ENCODE assay signal across 2 cellular contexts in genomic region chr3:193228206-193228605, GRCh38.
TF ChIP-seq lines count a peak whose summit lies in the region.

No MANE protein-coding gene starts in this region.

TF ChIP-seq in GM23338, 12 proteins besides CTCF, POLR2A, EP300 and RAD21:
- TF ChIP-seq STAT1 (IDR thresholded peaks at IDR 0.05; ENCODE audit: unreplicated experiment) (no peak), ZNF331 (CRISPR knock-in tag; IDR thresholded peaks at IDR 0.05; ENCODE audit: low read depth) (no peak), POLR2AphosphoS5 (IDR thresholded peaks at IDR 0.05; ENCODE audit: low read depth) (no peak), CREB1 (CRISPR knock-in tag; IDR thresholded peaks at IDR 0.05; ENCODE audit: low read depth) (no peak), EZH2 (IDR thresholded peaks at IDR 0.05; ENCODE audit: low read depth, unreplicated experiment) (no peak), NANOG (IDR thresholded peaks at IDR 0.05; ENCODE audit: borderline replicate concordance) (no peak), ZNF462 (CRISPR knock-in tag; IDR thresholded peaks at IDR 0.05) (no peak)
- TF ChIP-seq, protein P1, sequence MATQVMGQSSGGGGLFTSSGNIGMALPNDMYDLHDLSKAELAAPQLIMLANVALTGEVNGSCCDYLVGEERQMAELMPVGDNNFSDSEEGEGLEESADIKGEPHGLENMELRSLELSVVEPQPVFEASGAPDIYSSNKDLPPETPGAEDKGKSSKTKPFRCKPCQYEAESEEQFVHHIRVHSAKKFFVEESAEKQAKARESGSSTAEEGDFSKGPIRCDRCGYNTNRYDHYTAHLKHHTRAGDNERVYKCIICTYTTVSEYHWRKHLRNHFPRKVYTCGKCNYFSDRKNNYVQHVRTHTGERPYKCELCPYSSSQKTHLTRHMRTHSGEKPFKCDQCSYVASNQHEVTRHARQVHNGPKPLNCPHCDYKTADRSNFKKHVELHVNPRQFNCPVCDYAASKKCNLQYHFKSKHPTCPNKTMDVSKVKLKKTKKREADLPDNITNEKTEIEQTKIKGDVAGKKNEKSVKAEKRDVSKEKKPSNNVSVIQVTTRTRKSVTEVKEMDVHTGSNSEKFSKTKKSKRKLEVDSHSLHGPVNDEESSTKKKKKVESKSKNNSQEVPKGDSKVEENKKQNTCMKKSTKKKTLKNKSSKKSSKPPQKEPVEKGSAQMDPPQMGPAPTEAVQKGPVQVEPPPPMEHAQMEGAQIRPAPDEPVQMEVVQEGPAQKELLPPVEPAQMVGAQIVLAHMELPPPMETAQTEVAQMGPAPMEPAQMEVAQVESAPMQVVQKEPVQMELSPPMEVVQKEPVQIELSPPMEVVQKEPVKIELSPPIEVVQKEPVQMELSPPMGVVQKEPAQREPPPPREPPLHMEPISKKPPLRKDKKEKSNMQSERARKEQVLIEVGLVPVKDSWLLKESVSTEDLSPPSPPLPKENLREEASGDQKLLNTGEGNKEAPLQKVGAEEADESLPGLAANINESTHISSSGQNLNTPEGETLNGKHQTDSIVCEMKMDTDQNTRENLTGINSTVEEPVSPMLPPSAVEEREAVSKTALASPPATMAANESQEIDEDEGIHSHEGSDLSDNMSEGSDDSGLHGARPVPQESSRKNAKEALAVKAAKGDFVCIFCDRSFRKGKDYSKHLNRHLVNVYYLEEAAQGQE (IDR thresholded peaks at IDR 0.05; ENCODE audit: unreplicated experiment), result no peak

TF ChIP-seq in H1, 55 proteins besides CTCF, POLR2A, EP300 and RAD21:
- TF ChIP-seq CHD2 (IDR thresholded peaks at IDR 0.05; ENCODE audit: low read length) (no peak), KDM5A (IDR thresholded peaks at IDR 0.05; ENCODE audit: low read length) (no peak), USF2 (IDR thresholded peaks at IDR 0.05; ENCODE audit: low read length) (no peak), KDM1A (IDR thresholded peaks at IDR 0.05; ENCODE audit: borderline replicate concordance, low read length) (no peak), BACH1 (IDR thresholded peaks at IDR 0.05; ENCODE audit: low read length) (no peak), SRF (IDR thresholded peaks at IDR 0.05; ENCODE audit: low read depth, low read length) (no peak), SAP30 (IDR thresholded peaks at IDR 0.05; ENCODE audit: insufficient read depth, insufficient replicate concordance, low read length) (no peak), SIN3A (conservative IDR thresholded peaks at IDR 0.05 in 1 of 2, IDR thresholded peaks at IDR 0.05 in 1 of 2; ENCODE audit: low read depth in 1 of 2, low read length in 2 of 2) (no peak), BRCA1 (IDR thresholded peaks at IDR 0.05; ENCODE audit: low read depth, low read length) (no peak)
TF ChIP-seq in H1: peak in this region for 0.
